24 cellular contexts compared by ENCODE assay signal in genomic region chr13:98834254-98834960, GRCh38.
DNase-seq lines count a peak whose midpoint lies in the region; ATAC-seq, FAIRE-seq and TF ChIP-seq lines count a peak whose summit lies in the region.
"Had no signal": no experiment of that assay in that cellular context is flagged by ENCODE, and none has a peak within 500 bp of the region (broad histone marks: within the 10 kb centered on the region; RNA-seq: fewer than 3 reads in every experiment).

No MANE protein-coding gene starts in this region.

- peak overlapping the region; percentile 11 to 53 (median 35) for H3K27ac Mint-ChIP-seq in brain
- H3K27ac Mint-ChIP-seq: activated CD8-positive, alpha-beta memory T cell treated with anti-CD3 and anti-CD28 coated beads, Interleukin-2, amount 10 ng/mL, durations not matched to agents 7 days and 5 days; CD8-positive, alpha-beta T cell had no signal

- no peaks in the 10 kb centered on the region for H3K9me3 Mint-ChIP-seq in brain
- H3K9me3 Mint-ChIP-seq: activated naive CD4-positive, alpha-beta T cell treated with anti-CD3 and anti-CD28 coated beads, Interleukin-2, amount 50 U/mL, for 72 hours; CD8-positive, alpha-beta T cell had no signal

- TF ChIP-seq CTCF in brain (conservative IDR thresholded peaks at IDR 0.05), result no peak
- TF ChIP-seq CTCF in gastroesophageal sphincter (IDR thresholded peaks at IDR 0.05), result no peak

- no peak overlapping the region for H3K4me3 ChIP-seq in gastroesophageal sphincter
- H3K4me3 ChIP-seq: heart right ventricle, spleen, stomach had no signal

- no peak for TF ChIP-seq EP300 in gastroesophageal sphincter (IDR thresholded peaks at IDR 0.05)

- no peaks in the 10 kb centered on the region for H3K27me3 Mint-ChIP-seq in brain
- H3K27me3 Mint-ChIP-seq: activated CD8-positive, alpha-beta memory T cell treated with anti-CD3 and anti-CD28 coated beads, Interleukin-2, amount 10 ng/mL, durations not matched to agents 7 days and 5 days had no signal

- DNase-seq in H54 (ENCODE audit: insufficient read length, low spot score) (no peak), NCI-H1092 treated with DMSO at 0.1 percent for 48 hours (lab: John Stamatoyannopoulos, UW) (peak; percentile 73), iPS-NIHi11 (ENCODE audit: low spot score) (peak; percentile 35), hippocampal formation (lab: John Stamatoyannopoulos, UW) (no peak)
- DNase-seq: activated CD4-positive, alpha-beta T cell treated with anti-CD3 and anti-CD28 coated beads for 4 hours; activated CD8-positive, alpha-beta memory T cell treated with anti-CD3 and anti-CD28 coated beads, Interleukin-2, amount 10 ng/mL, durations not matched to agents 7 days and 5 days; CD8-positive, alpha-beta T cell; effector memory CD4-positive, alpha-beta T cell; HCEC 1CT; heart right ventricle; kidney; NCI-H446; Right ventricle myocardium superior; spleen; stimulated activated CD4-positive, alpha-beta T cell treated with anti-CD3 and anti-CD28 coated beads, Interleukin-4, amount 100 ng/mL, for 24 hours; stomach; trophoblast cell had no signal

- ATAC-seq in HG02798 (IDR thresholded peaks at IDR 0.05; ENCODE audit: poor library complexity, unreplicated experiment) (no peak), gastroesophageal sphincter (no peak)
- ATAC-seq: activated CD8-positive, alpha-beta memory T cell treated with anti-CD3 and anti-CD28 coated beads, Interleukin-2, amount 10 ng/mL, durations not matched to agents 7 days and 5 days; activated naive CD4-positive, alpha-beta T cell treated with anti-CD3 and anti-CD28 coated beads, Interleukin-2, amount 50 U/mL, for 72 hours; CD8-positive, alpha-beta T cell; heart right ventricle had no signal

- peaks cover 26% of the 10 kb centered on the region for H3K4me1 Mint-ChIP-seq in brain
- H3K4me1 Mint-ChIP-seq: activated CD8-positive, alpha-beta memory T cell treated with anti-CD3 and anti-CD28 coated beads, Interleukin-2, amount 10 ng/mL, durations not matched to agents 7 days and 5 days had no signal

- peak overlapping the region in 1 of 5 experiments; percentile 27 for H3K4me3 Mint-ChIP-seq in brain
- H3K4me3 Mint-ChIP-seq: activated CD8-positive, alpha-beta memory T cell treated with anti-CD3 and anti-CD28 coated beads, Interleukin-2, amount 10 ng/mL, durations not matched to agents 7 days and 5 days; CD8-positive, alpha-beta T cell had no signal

- peaks cover 0 to 63% of the 10 kb centered on the region in 2 donors for H3K36me3 ChIP-seq in gastroesophageal sphincter

- no peaks in the 10 kb centered on the region for H3K9me3 ChIP-seq in gastroesophageal sphincter
- H3K9me3 ChIP-seq: heart right ventricle, spleen, stomach had no signal

- peaks cover 23% of the 10 kb centered on the region for H3K36me3 Mint-ChIP-seq in brain

- 25 to 49% methylated on average over 6 to 7 of the region's 7 CpGs for WGBS in gastroesophageal sphincter (ENCODE audit: low coverage in 1 of 2), 2 donors

- no peaks in the 10 kb centered on the region for H3K27me3 ChIP-seq in gastroesophageal sphincter
- H3K27me3 ChIP-seq: heart right ventricle, spleen, stomach had no signal

- H3K4me1 ChIP-seq in gastroesophageal sphincter, result peaks cover 0 to 16% (median 0%) of the 10 kb centered on the region in 3 donors
- H3K4me1 ChIP-seq: heart right ventricle, spleen had no signal

- no peak overlapping the region for H3K27ac ChIP-seq in gastroesophageal sphincter
- H3K27ac ChIP-seq: heart right ventricle, KMS-11, spleen, stomach had no signal

- no peak for TF ChIP-seq POLR2A in H54 (IDR thresholded peaks at IDR 0.05; ENCODE audit: low read depth, low read length)
- no peak for TF ChIP-seq POLR2A in gastroesophageal sphincter (IDR thresholded peaks at IDR 0.05)

- FAIRE-seq in H54 (lab: Jason Lieb, UNC), result peak; percentile 76
- FAIRE-seq: astrocyte, GM12891, kidney had no signal

Comparison
In these comparisons a context has a peak if more than half of its experiments do, and no peak if none do; other contexts are left out.
1. DNase-seq: peak in NCI-H1092 treated with DMSO at 0.1 percent for 48 hours (single experiment) and iPS-NIHi11 (single experiment); none in H54 (single experiment) and hippocampal formation (0 of 2).